In the genomic region with DNA sequence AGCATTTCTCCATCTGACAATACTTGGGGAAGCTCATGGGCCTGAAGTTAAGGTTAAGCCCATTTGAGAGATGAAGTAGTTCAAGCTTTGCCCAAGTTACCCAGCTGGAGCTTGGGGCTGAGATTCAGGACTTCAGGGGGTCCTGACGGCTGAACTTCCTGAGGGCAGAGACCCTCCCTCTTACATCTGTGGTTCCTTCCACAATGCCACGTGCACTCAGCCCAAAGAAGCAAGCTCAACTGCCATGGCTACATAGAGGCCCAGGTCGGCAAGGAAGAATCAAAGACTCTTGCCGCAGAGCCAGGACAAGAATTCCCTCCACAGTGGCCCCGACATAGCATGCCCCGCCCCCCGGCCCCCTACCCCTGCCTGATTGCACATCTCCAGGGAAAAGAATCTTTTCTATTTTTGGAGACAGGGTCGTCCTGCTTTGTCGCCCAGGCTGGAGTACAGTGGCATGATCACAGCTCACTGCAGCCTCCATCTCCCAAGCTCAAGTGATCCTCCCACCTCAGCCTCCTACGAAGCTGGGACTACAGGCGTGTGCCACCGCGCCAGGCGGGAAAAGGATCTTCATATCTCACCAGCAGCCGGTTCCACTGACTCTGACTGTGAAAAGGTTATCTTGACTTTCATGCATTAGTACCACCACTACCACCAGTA, we compare ENCODE assay signal across 8 cellular contexts. TPM values are rescaled to one million over a fixed set of nuclear protein-coding genes. Genes with fewer than 3 reads are reported as not detected.
A peak's percentile ranks its signal among the peaks of the same experiment; 100 is the strongest.
DNase-seq lines count a peak whose midpoint lies in the region; TF ChIP-seq lines count a peak whose summit lies in the region.

No MANE protein-coding gene starts in this region.

- H3K27me3 Mint-ChIP-seq in CD14-positive monocyte (ENCODE audit: low read depth in 3 of 3) (no peaks in the 10 kb centered on the region), endothelial cell (ENCODE audit: unreplicated experiment) (peaks cover 3% of the 10 kb centered on the region)

- H4K20me1 ChIP-seq in PC-9 (ENCODE audit: insufficient read depth): no peaks in the 10 kb centered on the region

- H3K4me3 ChIP-seq in PC-9 (peak overlapping the region; percentile 21; the same call in 1 of the 2 replicates), parathyroid adenoma (ENCODE audit: low read depth, low read length) (no peak overlapping the region)

- TF ChIP-seq CTCF in CD14-positive monocyte (IDR thresholded peaks at IDR 0.05): no peak
- TF ChIP-seq CTCF in PC-9 (conservative IDR thresholded peaks at IDR 0.05): no peak
- TF ChIP-seq CTCF in endothelial cell (IDR thresholded peaks at IDR 0.05; ENCODE audit: unreplicated experiment): no peak
- no peak for TF ChIP-seq CTCF in parathyroid adenoma (IDR thresholded peaks at IDR 0.05)

- H3K4me2 ChIP-seq in PC-9 (peak overlapping the region; percentile 70), parathyroid adenoma (ENCODE audit: low read length) (no peak overlapping the region)

- intact Hi-C loops in CD14-positive monocyte (cut with micrococcal nuclease): no loop called here
- intact Hi-C loops in PC-9 (cut with micrococcal nuclease; ENCODE audit: unreplicated experiment): loop anchor here (2.0 to 5.0 kb wide), 3 partner anchors 25 to 76 kb away; a partner anchor contains a TSS

- H3K27ac Mint-ChIP-seq in CD14-positive monocyte (peak overlapping the region; percentile 93 to 97 (median 95)), endothelial cell (ENCODE audit: unreplicated experiment) (peak overlapping the region; percentile 64)

- no peaks in the 10 kb centered on the region for H3K9me3 Mint-ChIP-seq in CD14-positive monocyte
- H3K9me3 Mint-ChIP-seq in endothelial cell (ENCODE audit: unreplicated experiment): no peaks in the 10 kb centered on the region

- DNase-seq in CD14-positive monocyte (ENCODE audit: low spot score): no peak
- DNase-seq in PC-9: no peak
- DNase-seq in endothelial cell (ENCODE audit: low spot score): no peak
- no peak for DNase-seq in AG08395 (ENCODE audit: low spot score)
- DNase-seq in activated CD4-positive, CD25-positive, alpha-beta regulatory T cell treated with anti-CD3 and anti-CD28 coated beads, Interleukin-2, amount 50 U/mL, for 72 hours: no peak
- no peak for DNase-seq in stimulated activated CD4-positive, alpha-beta T cell treated with anti-CD3 and anti-CD28 coated beads, Interleukin-15, amount 100 ng/mL, for 24 hours
- DNase-seq in anterior cingulate cortex (lab: John Stamatoyannopoulos, UW): no peak

- H3K27ac ChIP-seq in PC-9 (no peak overlapping the region), parathyroid adenoma (peak overlapping the region; percentile 51)

- H3K79me2 ChIP-seq in PC-9 (ENCODE audit: low read depth) (no peaks in the 10 kb centered on the region), parathyroid adenoma (no peaks in the 10 kb centered on the region)

- no peaks in the 10 kb centered on the region for H3K36me3 ChIP-seq in PC-9 (ENCODE audit: low read depth)
- no peaks in the 10 kb centered on the region for H3K36me3 ChIP-seq in parathyroid adenoma (ENCODE audit: control insufficient read depth, insufficient read depth, low read length)

- BruUV-seq in PC-9 (replicated peaks; lab: Mats Ljungman, UMichigan): no TSS peak

- H3F3A ChIP-seq in PC-9 (ENCODE audit: insufficient read depth, low read depth): peaks cover 14% of the 10 kb centered on the region

- POLR2A ChIA-PET in PC-9 (lab: Charles Lee; ENCODE audit: unreplicated experiment): no interaction called here

- no peaks in the 10 kb centered on the region for H3K27me3 ChIP-seq in PC-9 (ENCODE audit: insufficient read depth, low read depth)
- H3K27me3 ChIP-seq in parathyroid adenoma (ENCODE audit: control insufficient read depth, insufficient read depth, low read length): no peaks in the 10 kb centered on the region

- H3K36me3 Mint-ChIP-seq in CD14-positive monocyte (peaks cover 46 to 66% of the 10 kb centered on the region in 2 donors), endothelial cell (ENCODE audit: low read depth, unreplicated experiment) (peaks cover 11% of the 10 kb centered on the region)

- H3K9me3 ChIP-seq in PC-9 (ENCODE audit: insufficient read depth, low read depth) (no peaks in the 10 kb centered on the region), parathyroid adenoma (ENCODE audit: control insufficient read depth, low read length) (no peaks in the 10 kb centered on the region)

- H3K4me1 ChIP-seq in PC-9 (replicated peaks; ENCODE audit: insufficient read depth): peaks cover 11% of the 10 kb centered on the region
- H3K4me1 ChIP-seq in parathyroid adenoma: no peaks in the 10 kb centered on the region

- CTCF ChIA-PET in PC-9 (lab: Charles Lee): interaction anchor here (0.6 kb wide), 1 partner anchor 16 kb away, joined by 4 read pairs; no protein-coding TSS in a partner anchor

- H3K4me1 Mint-ChIP-seq in CD14-positive monocyte (peaks cover 23% of the 10 kb centered on the region), endothelial cell (ENCODE audit: unreplicated experiment) (no peaks in the 10 kb centered on the region)

- H3K9me2 ChIP-seq in PC-9 (ENCODE audit: insufficient read depth): no peaks in the 10 kb centered on the region

- H2AFZ ChIP-seq in PC-9: no peak overlapping the region
- peak overlapping the region; percentile 73 for H2AFZ ChIP-seq in parathyroid adenoma

- peak overlapping the region; percentile 70 to 83 for H3K4me3 Mint-ChIP-seq in CD14-positive monocyte
- peak overlapping the region; percentile 76 for H3K4me3 Mint-ChIP-seq in endothelial cell (ENCODE audit: unreplicated experiment)

- no peak overlapping the region for H3K9ac ChIP-seq in parathyroid adenoma

RNA-seq across cellular contexts. Expression of a gene that starts 9.2 kb away (rescaled TPM):
- 10 to 100 TPM; 12.6 to 12.7 TPM for polyA plus RNA-seq in CD14-positive monocyte
- total RNA-seq in PC-9 (2021) (66.4 and 72.9 TPM in 2 replicates), endothelial cell (ENCODE audit: unreplicated experiment) (10.0 TPM)

RNA-seq across cellular contexts. Expression of a gene that starts 25.1 kb away (rescaled TPM):
- 10 to 100 TPM; 10.7 to 20.9 TPM for polyA plus RNA-seq in CD14-positive monocyte
- total RNA-seq in PC-9 (2021): 86.4 and 96.2 TPM in 2 replicates
- total RNA-seq in endothelial cell (ENCODE audit: unreplicated experiment): 42.9 TPM

RNA-seq across cellular contexts. Expression of a gene that starts 58.8 kb away (rescaled TPM):
- polyA plus RNA-seq in CD14-positive monocyte: under 1 TPM; 0.15 to 0.74 TPM
- total RNA-seq in PC-9 (2021) (2.7 and 2.9 TPM in 2 replicates), endothelial cell (ENCODE audit: unreplicated experiment) (1.4 TPM)
